ENCODE assay signal across 2 cellular contexts in the genomic region with DNA sequence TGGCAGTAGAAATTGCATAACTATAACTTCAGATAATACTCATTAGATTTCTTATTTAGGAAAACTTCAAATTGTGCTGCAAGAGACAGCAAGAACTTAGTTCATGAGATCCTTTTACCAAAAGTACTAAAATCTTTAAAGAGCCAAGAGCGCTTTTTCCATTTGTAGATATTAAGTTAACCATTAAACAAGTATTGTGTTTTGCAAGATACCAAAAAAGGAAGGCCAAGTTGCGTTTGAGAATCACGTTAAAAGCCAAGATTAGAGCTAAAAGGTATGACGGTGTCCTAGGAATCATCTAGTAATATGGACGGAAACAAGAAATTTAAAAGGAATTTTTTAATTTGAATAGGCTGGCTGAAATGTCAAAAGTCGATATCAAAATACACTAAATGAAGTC.
TF ChIP-seq lines count a peak whose summit lies in the region.

No MANE protein-coding gene starts in this region.

TF ChIP-seq in liver, 16 proteins besides CTCF, POLR2A, EP300 and RAD21 (continued from another document):
- TF ChIP-seq MAX (IDR thresholded peaks at IDR 0.05), result no peak
- peak; percentile 12 to 16 for TF ChIP-seq HNF4A (conservative IDR thresholded peaks at IDR 0.05)

TF ChIP-seq in HepG2, 621 proteins besides CTCF, POLR2A, EP300 and RAD21 (continued from another document):
- TF ChIP-seq SIX1 (CRISPR knock-in tag; IDR thresholded peaks at IDR 0.05; ENCODE audit: borderline replicate concordance) (no peak), PTBP1 (IDR thresholded peaks at IDR 0.05; ENCODE audit: low read depth, low read length, poor library complexity, severe bottlenecking) (no peak), ZSCAN9 (CRISPR knock-in tag; IDR thresholded peaks at IDR 0.05; ENCODE audit: borderline replicate concordance) (no peak), SIX4 (CRISPR knock-in tag; IDR thresholded peaks at IDR 0.05) (no peak), TEAD2 (CRISPR knock-in tag; IDR thresholded peaks at IDR 0.05) (no peak), SYNCRIP (IDR thresholded peaks at IDR 0.05; ENCODE audit: insufficient read depth, low read depth, low read length) (no peak), ZHX1 (CRISPR knock-in tag; IDR thresholded peaks at IDR 0.05; ENCODE audit: low read depth) (no peak), ZNF672 (CRISPR knock-in tag; IDR thresholded peaks at IDR 0.05) (no peak), POLR2G (IDR thresholded peaks at IDR 0.05; ENCODE audit: low read depth, low read length) (no peak), CEBPG (CRISPR knock-in tag; IDR thresholded peaks at IDR 0.05) (no peak), GFI1 (CRISPR knock-in tag; IDR thresholded peaks at IDR 0.05; ENCODE audit: borderline replicate concordance) (no peak), ONECUT2 (CRISPR knock-in tag; IDR thresholded peaks at IDR 0.05) (no peak), MIER3 (CRISPR knock-in tag; IDR thresholded peaks at IDR 0.05; ENCODE audit: borderline replicate concordance) (no peak), ZNF12 (CRISPR knock-in tag; IDR thresholded peaks at IDR 0.05) (no peak)
- TF ChIP-seq, protein P1, sequence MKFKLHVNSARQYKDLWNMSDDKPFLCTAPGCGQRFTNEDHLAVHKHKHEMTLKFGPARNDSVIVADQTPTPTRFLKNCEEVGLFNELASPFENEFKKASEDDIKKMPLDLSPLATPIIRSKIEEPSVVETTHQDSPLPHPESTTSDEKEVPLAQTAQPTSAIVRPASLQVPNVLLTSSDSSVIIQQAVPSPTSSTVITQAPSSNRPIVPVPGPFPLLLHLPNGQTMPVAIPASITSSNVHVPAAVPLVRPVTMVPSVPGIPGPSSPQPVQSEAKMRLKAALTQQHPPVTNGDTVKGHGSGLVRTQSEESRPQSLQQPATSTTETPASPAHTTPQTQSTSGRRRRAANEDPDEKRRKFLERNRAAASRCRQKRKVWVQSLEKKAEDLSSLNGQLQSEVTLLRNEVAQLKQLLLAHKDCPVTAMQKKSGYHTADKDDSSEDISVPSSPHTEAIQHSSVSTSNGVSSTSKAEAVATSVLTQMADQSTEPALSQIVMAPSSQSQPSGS (CRISPR knock-in tag; IDR thresholded peaks at IDR 0.05), result no peak
- TF ChIP-seq, protein P2, sequence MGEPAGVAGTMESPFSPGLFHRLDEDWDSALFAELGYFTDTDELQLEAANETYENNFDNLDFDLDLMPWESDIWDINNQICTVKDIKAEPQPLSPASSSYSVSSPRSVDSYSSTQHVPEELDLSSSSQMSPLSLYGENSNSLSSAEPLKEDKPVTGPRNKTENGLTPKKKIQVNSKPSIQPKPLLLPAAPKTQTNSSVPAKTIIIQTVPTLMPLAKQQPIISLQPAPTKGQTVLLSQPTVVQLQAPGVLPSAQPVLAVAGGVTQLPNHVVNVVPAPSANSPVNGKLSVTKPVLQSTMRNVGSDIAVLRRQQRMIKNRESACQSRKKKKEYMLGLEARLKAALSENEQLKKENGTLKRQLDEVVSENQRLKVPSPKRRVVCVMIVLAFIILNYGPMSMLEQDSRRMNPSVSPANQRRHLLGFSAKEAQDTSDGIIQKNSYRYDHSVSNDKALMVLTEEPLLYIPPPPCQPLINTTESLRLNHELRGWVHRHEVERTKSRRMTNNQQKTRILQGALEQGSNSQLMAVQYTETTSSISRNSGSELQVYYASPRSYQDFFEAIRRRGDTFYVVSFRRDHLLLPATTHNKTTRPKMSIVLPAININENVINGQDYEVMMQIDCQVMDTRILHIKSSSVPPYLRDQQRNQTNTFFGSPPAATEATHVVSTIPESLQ (CRISPR knock-in tag; conservative IDR thresholded peaks at IDR 0.05), result no peak
